ENCODE assay signal across 1 cellular context in genomic region chr1:9941-10717, GRCh38.
TF ChIP-seq lines count a peak whose summit lies in the region.

No MANE protein-coding gene starts in this region.

TF ChIP-seq in SK-N-SH, 30 proteins besides CTCF, POLR2A, EP300 and RAD21:
- peak; percentile 83 for TF ChIP-seq ZBTB33 (IDR thresholded peaks at IDR 0.05; ENCODE audit: borderline replicate concordance, low read depth)
